In genomic region chr11:14764213-14764898, GRCh38 we compare ENCODE assay signal across 15 cellular contexts.
DNase-seq lines count a peak whose midpoint lies in the region; ATAC-seq and TF ChIP-seq lines count a peak whose summit lies in the region.
"Had no signal": no experiment of that assay in that cellular context is flagged by ENCODE, and none has a peak within 500 bp of the region (broad histone marks: within the 10 kb centered on the region; RNA-seq: fewer than 3 reads in every experiment).

No MANE protein-coding gene starts in this region.

- H3K9me3 Mint-ChIP-seq in activated CD4-positive, alpha-beta T cell treated with anti-CD3 and anti-CD28 coated beads for 36 hours (ENCODE audit: low read depth) = no peaks in the 10 kb centered on the region
- H3K9me3 Mint-ChIP-seq in naive thymus-derived CD4-positive, alpha-beta T cell = peaks cover 0 to 5% (median 0%) of the 10 kb centered on the region in 11 donors
- H3K9me3 Mint-ChIP-seq: activated T-helper 1 cell treated with anti-CD3 and anti-CD28 coated beads, Interleukin-12 subunit alpha, Interleukin-12 subunit beta, Interleukin-2, Interleukin-4 antibody, amounts not matched to agents 30 ng/mL and 10 ng/mL and 1 ng/mL, durations not matched to agents 14 hours and 24 hours and 36 hours had no signal

- H3K36me3 ChIP-seq in HEK293 (ENCODE audit: control insufficient read depth in 2 of 2, insufficient read depth in 1 of 2, low read length in 2 of 2) (no peaks in the 10 kb centered on the region), Peyer's patch (no peaks in the 10 kb centered on the region)
- H3K36me3 ChIP-seq in naive thymus-derived CD4-positive, alpha-beta T cell (ENCODE audit: control insufficient read depth in 2 of 3, insufficient read depth in 3 of 3, low read length in 3 of 3) = no peaks in the 10 kb centered on the region
- H3K36me3 ChIP-seq: brain microvascular endothelial cell, stomach had no signal

- H3K27ac Mint-ChIP-seq in activated CD4-positive, alpha-beta T cell treated with anti-CD3 and anti-CD28 coated beads for 36 hours = no peak overlapping the region
- H3K27ac Mint-ChIP-seq in naive thymus-derived CD4-positive, alpha-beta T cell = no peak overlapping the region
- H3K27ac Mint-ChIP-seq: activated T-helper 1 cell treated with anti-CD3 and anti-CD28 coated beads, Interleukin-12 subunit alpha, Interleukin-12 subunit beta, Interleukin-2, Interleukin-4 antibody, amounts not matched to agents 30 ng/mL and 10 ng/mL and 1 ng/mL, durations not matched to agents 14 hours and 24 hours and 36 hours had no signal

- H3K4me1 ChIP-seq in HEK293 (ENCODE audit: control insufficient read depth, insufficient read depth, low read length) (peaks cover 13% of the 10 kb centered on the region), Peyer's patch (no peaks in the 10 kb centered on the region)
- H3K4me1 ChIP-seq in naive thymus-derived CD4-positive, alpha-beta T cell (ENCODE audit: control insufficient read depth in 2 of 2, insufficient read depth in 2 of 2, low read length in 2 of 2) = peaks cover 36 to 58% of the 10 kb centered on the region in 2 donors
- H3K4me1 ChIP-seq: Caco-2, stomach had no signal

- H3K27me3 Mint-ChIP-seq in activated CD4-positive, alpha-beta T cell treated with anti-CD3 and anti-CD28 coated beads for 36 hours = no peaks in the 10 kb centered on the region
- H3K27me3 Mint-ChIP-seq in naive thymus-derived CD4-positive, alpha-beta T cell = no peaks in the 10 kb centered on the region

- CTCF ChIA-PET in activated CD4-positive, alpha-beta T cell treated with anti-CD3 and anti-CD28 coated beads for 36 hours (lab: Charles Lee) = interaction anchor here (0.6 to 2.9 kb wide), 11 partner anchors 48 to 186 kb away, joined by 3 to 22 read pairs (median 3); partner anchors contain the start of genes CYP2R1 and PDE3B
- CTCF ChIA-PET in HEK293 (lab: Yijun Ruan, JAX) = interaction anchor here (1.1 to 1.4 kb wide), 2 partner anchors 10 to 142 kb away, joined by 3 read pairs; no protein-coding TSS in a partner anchor
- CTCF ChIA-PET in naive thymus-derived CD4-positive, alpha-beta T cell (lab: Charles Lee) = interaction anchor here (0.6 to 3.1 kb wide), 6 partner anchors 27 to 186 kb away, joined by 3 to 11 read pairs (median 4); no protein-coding TSS in a partner anchor

- no peak for TF ChIP-seq CTCF in HEK293 (tag by site-specific recombination; IDR thresholded peaks at IDR 0.05)
- no peak for TF ChIP-seq CTCF in Peyer's patch (IDR thresholded peaks at IDR 0.05)

- intact Hi-C loops in activated CD4-positive, alpha-beta T cell treated with anti-CD3 and anti-CD28 coated beads for 36 hours (cut with DNase I, micrococcal nuclease) = loop anchor here (2.0 to 10.0 kb wide), 3 partner anchors 52 to 430 kb away; partner anchors contain the start of gene PSMA1 (in 1 of the 2)
- intact Hi-C loops in naive thymus-derived CD4-positive, alpha-beta T cell (cut with micrococcal nuclease) = loop anchor here (1.0 to 5.0 kb wide), 9 partner anchors 8 to 896 kb away; partner anchors contain the start of gene COPB1 (in 1 of the 2)

- peak; percentile 42 for DNase-seq in activated CD4-positive, alpha-beta T cell treated with anti-CD3 and anti-CD28 coated beads for 36 hours
- no peak for DNase-seq in activated CD4-positive, alpha-beta T cell treated with anti-CD3 and anti-CD28 coated beads for 4 hours
- DNase-seq in Peyer's patch = no peak
- no peak for DNase-seq in naive thymus-derived CD4-positive, alpha-beta T cell
- no peak for DNase-seq in SKM-1 (lab: John Stamatoyannopoulos, UW; ENCODE audit: unreplicated experiment)
- DNase-seq in COR-L47 (lab: John Stamatoyannopoulos, UW) = no peak
- DNase-seq: 8988T, Caco-2, NCI-H1048, nucleus accumbens, stomach had no signal

- peak; percentile 59 for ATAC-seq in activated CD4-positive, alpha-beta T cell treated with anti-CD3 and anti-CD28 coated beads for 36 hours
- no peak for ATAC-seq in naive thymus-derived CD4-positive, alpha-beta T cell
- ATAC-seq in GM18873 (IDR thresholded peaks at IDR 0.05; ENCODE audit: low FRiP score, unreplicated experiment) = no peak

- no peaks in the 10 kb centered on the region for H3K9me3 ChIP-seq in HEK293 (ENCODE audit: control insufficient read depth, insufficient read depth, low read depth, low read length)
- H3K9me3 ChIP-seq in Peyer's patch = no peaks in the 10 kb centered on the region
- no peaks in the 10 kb centered on the region for H3K9me3 ChIP-seq in naive thymus-derived CD4-positive, alpha-beta T cell (ENCODE audit: control insufficient read depth in 2 of 3, low read length in 3 of 3)
- H3K9me3 ChIP-seq: Caco-2, stomach had no signal

- H3K27ac ChIP-seq in HEK293 (ENCODE audit: extremely low read depth, low read depth, low read length) (no peak overlapping the region; the same call in 1 of the 2 replicates), Peyer's patch (peak overlapping the region in 3 of 4 donors; percentile 11 to 50 (median 20))
- peak overlapping the region; percentile 72 for H3K27ac ChIP-seq in naive thymus-derived CD4-positive, alpha-beta T cell (ENCODE audit: low read depth, low read length)
- H3K27ac ChIP-seq: brain microvascular endothelial cell, stomach had no signal

- peak overlapping the region; percentile 62 for H3K4me3 Mint-ChIP-seq in activated CD4-positive, alpha-beta T cell treated with anti-CD3 and anti-CD28 coated beads for 36 hours
- peak overlapping the region in 4 of 10 donors; percentile 55 to 78 (median 66) for H3K4me3 Mint-ChIP-seq in naive thymus-derived CD4-positive, alpha-beta T cell
- H3K4me3 Mint-ChIP-seq: activated T-helper 1 cell treated with anti-CD3 and anti-CD28 coated beads, Interleukin-12 subunit alpha, Interleukin-12 subunit beta, Interleukin-2, Interleukin-4 antibody, amounts not matched to agents 30 ng/mL and 10 ng/mL and 1 ng/mL, durations not matched to agents 14 hours and 24 hours and 36 hours had no signal

- TF ChIP-seq POLR2A in Peyer's patch (IDR thresholded peaks at IDR 0.05) = no peak

- POLR2A ChIA-PET in activated CD4-positive, alpha-beta T cell treated with anti-CD3 and anti-CD28 coated beads for 36 hours (lab: Charles Lee) = interaction anchor here (1.1 to 1.4 kb wide), 2 partner anchors 120 to 126 kb away, joined by 5 to 6 read pairs; no protein-coding TSS in a partner anchor
- POLR2A ChIA-PET in HEK293 (lab: Yijun Ruan, JAX) = interaction anchor here (1.9 kb wide), 1 partner anchor 120 kb away, joined by 9 read pairs; the partner anchor contains the start of gene PDE3B
- POLR2A ChIA-PET in naive thymus-derived CD4-positive, alpha-beta T cell (lab: Charles Lee) = interaction anchor here (0.7 to 5.9 kb wide), 17 partner anchors 13 to 264 kb away, joined by 3 to 48 read pairs (median 4); partner anchors contain the start of genes COPB1, CYP2R1, PDE3B and PSMA1

- peaks cover 41% of the 10 kb centered on the region for H3K4me1 Mint-ChIP-seq in activated CD4-positive, alpha-beta T cell treated with anti-CD3 and anti-CD28 coated beads for 36 hours
- peaks cover 15 to 54% (median 34%) of the 10 kb centered on the region in 7 donors for H3K4me1 Mint-ChIP-seq in naive thymus-derived CD4-positive, alpha-beta T cell

- H3K4me3 ChIP-seq in HEK293 (ENCODE audit: low read depth, low read length) = no peak overlapping the region
- H3K4me3 ChIP-seq in Peyer's patch = no peak overlapping the region
- H3K4me3 ChIP-seq in naive thymus-derived CD4-positive, alpha-beta T cell (ENCODE audit: low read length) = peak overlapping the region; percentile 30
- H3K4me3 ChIP-seq: stomach had no signal

- no peaks in the 10 kb centered on the region for H3K36me3 Mint-ChIP-seq in activated CD4-positive, alpha-beta T cell treated with anti-CD3 and anti-CD28 coated beads for 36 hours (ENCODE audit: low read depth)
- H3K36me3 Mint-ChIP-seq in naive thymus-derived CD4-positive, alpha-beta T cell = peaks cover 0 to 9% (median 0%) of the 10 kb centered on the region in 5 donors

- H3K27me3 ChIP-seq in Peyer's patch = no peaks in the 10 kb centered on the region
- H3K27me3 ChIP-seq in naive thymus-derived CD4-positive, alpha-beta T cell (ENCODE audit: control insufficient read depth in 2 of 2, insufficient read depth in 2 of 2, low read length in 2 of 2) = no peaks in the 10 kb centered on the region
- H3K27me3 ChIP-seq: brain microvascular endothelial cell, stomach had no signal

TF ChIP-seq in HEK293, 187 proteins besides CTCF, POLR2A, EP300 and RAD21 (continues in another document):
- TF ChIP-seq ZNF639 (tag by site-specific recombination; IDR thresholded peaks at IDR 0.05) = no peak
- 0 out of 2 replicates have a peak, but pooled peaks have one; percentile 20 for TF ChIP-seq BCL11B (tag by site-specific recombination; IDR thresholded peaks at IDR 0.05; ENCODE audit: low read depth)
